Comparison of ENCODE assay signal across 28 cellular contexts in the genomic region with DNA sequence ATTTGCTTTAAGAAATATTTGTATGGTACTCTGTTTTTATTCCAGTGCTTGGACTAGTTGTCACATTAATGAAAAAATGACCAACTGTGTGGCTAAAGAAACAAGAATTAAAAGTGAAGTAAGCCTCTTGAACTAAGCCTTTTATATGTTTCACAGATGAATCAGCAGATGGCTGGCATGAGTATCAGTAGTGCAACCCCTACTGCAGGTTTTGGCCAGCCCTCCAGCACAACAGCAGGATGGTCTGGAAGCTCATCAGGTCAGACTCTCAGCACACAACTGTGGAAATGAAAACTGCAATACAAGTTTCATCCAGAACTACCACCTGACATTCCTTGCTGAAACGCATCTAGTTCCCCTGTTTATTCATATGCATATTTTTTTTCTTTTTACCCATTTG.
DNase-seq lines count a peak whose midpoint lies in the region; ATAC-seq and TF ChIP-seq lines count a peak whose summit lies in the region.
"Had no signal": no experiment of that assay in that cellular context is flagged by ENCODE, and none has a peak within 500 bp of the region (broad histone marks: within the 10 kb centered on the region; RNA-seq: fewer than 3 reads in every experiment).

No MANE protein-coding gene starts in this region.

- H2AK5ac ChIP-seq in IMR-90 (ENCODE audit: low read depth, low read length) = no peak overlapping the region

- TF ChIP-seq POLR2A in IMR-90 (IDR thresholded peaks at IDR 0.05; ENCODE audit: low read depth, low read length) = no peak

- ATAC-seq in IMR-90 (ENCODE audit: low read depth) (peak; percentile 54; the same call in 1 of the 2 replicates), lower lobe of right lung (no peak), WTC11 (no peak)
- no peak for ATAC-seq in activated naive CD8-positive, alpha-beta T cell treated with anti-CD3 and anti-CD28 coated beads, Interleukin-2, amount 50 U/mL, for 24 hours
- ATAC-seq: activated CD4-positive, CD25-positive, alpha-beta regulatory T cell treated with anti-CD3 and anti-CD28 coated beads, Interleukin-2, amount 50 U/mL, for 24 hours; effector memory CD8-positive, alpha-beta T cell; natural killer cell treated with Interleukin-12 subunit alpha and Interleukin-12 subunit beta and Interleukin-15 and Interleukin-18, amount 100 ng/mL, for 72 hours; SK-N-SH treated with all-trans-retinoic acid at 6 μM for 48 hours; upper lobe of right lung had no signal

- H3K4me1 Mint-ChIP-seq in WTC11 = peaks cover 13% of the 10 kb centered on the region
- H3K4me1 Mint-ChIP-seq in activated naive CD8-positive, alpha-beta T cell treated with anti-CD3 and anti-CD28 coated beads, Interleukin-2, amount 50 U/mL, for 24 hours = no peaks in the 10 kb centered on the region
- H3K4me1 Mint-ChIP-seq: activated naive CD8-positive, alpha-beta T cell treated with anti-CD3 and anti-CD28 coated beads for 36 hours had no signal

- no TSS peak for BruUV-seq in IMR-90 (replicated peaks; lab: Mats Ljungman, UMichigan)

- H3K23ac ChIP-seq in IMR-90 (ENCODE audit: low read depth, low read length) = no peak overlapping the region

- no peak overlapping the region for H3K4me2 ChIP-seq in IMR-90 (ENCODE audit: low read depth, low read length)
- H3K4me2 ChIP-seq: KMS-11 had no signal

- no peak overlapping the region for H4K91ac ChIP-seq in IMR-90 (ENCODE audit: insufficient read depth, low read depth, low read length)

- CTCF ChIA-PET in IMR-90 (lab: Yijun Ruan, JAX) = no interaction called here
- CTCF ChIA-PET in WTC11 (lab: Charles Lee) = interaction anchor here (1.1 kb wide), 1 partner anchor 16 kb away, joined by 3 read pairs; no protein-coding TSS in a partner anchor

- no peak overlapping the region for H3K9ac ChIP-seq in IMR-90 (ENCODE audit: low read depth, low read length)
- H3K9ac ChIP-seq: KMS-11 had no signal

- H3K79me1 ChIP-seq in IMR-90 (ENCODE audit: low read depth in 1 of 2, low read length in 2 of 2) = no peaks in the 10 kb centered on the region

- DNase-seq in AG20443 (ENCODE audit: low spot score) (peak; percentile 17), IMR-90 (peak; percentile 44), WERI-Rb-1 (peak; percentile 74), fibroblast of peridontal ligament (ENCODE audit: extremely low read depth) (peak; percentile 23), lower lobe of right lung (no peak), ecto neural progenitor cell (ENCODE audit: low spot score) (no peak), WTC11 (ENCODE audit: low spot score) (no peak)
- DNase-seq in activated naive CD8-positive, alpha-beta T cell treated with anti-CD3 and anti-CD28 coated beads, Interleukin-2, amount 50 U/mL, for 24 hours = no peak
- DNase-seq: activated CD4-positive, alpha-beta memory T cell treated with anti-CD3 and anti-CD28 coated beads, Interleukin-2, amount 10 ng/mL, durations not matched to agents 7 days and 5 days; activated naive CD8-positive, alpha-beta T cell treated with anti-CD3 and anti-CD28 coated beads for 36 hours; brain microvascular endothelial cell; Calu3; colonic mucosa; effector memory CD8-positive, alpha-beta T cell; MV-4-11; NCI-H146; NCI-H2171; NCI-H748 treated with DMSO at 0.1 percent for 48 hours; stimulated activated CD4-positive, alpha-beta T cell treated with anti-CD3 and anti-CD28 coated beads, Interleukin-1b, Interleukin-23, amount 100 ng/mL, for 48 hours; T-helper 9 cell; upper lobe of right lung had no signal

- H3K4me3 ChIP-seq in IMR-90 (ENCODE audit: insufficient read depth, low read depth, low read length) = no peak overlapping the region
- no peak overlapping the region for H3K4me3 ChIP-seq in WERI-Rb-1 (ENCODE audit: low read depth, low read length)
- no peak overlapping the region for H3K4me3 ChIP-seq in lower lobe of right lung
- H3K4me3 ChIP-seq: colonic mucosa, esophagus muscularis mucosa, skin epidermis, upper lobe of right lung had no signal

- no peaks in the 10 kb centered on the region for H3K27me3 Mint-ChIP-seq in WTC11 (ENCODE audit: low read depth)
- no peaks in the 10 kb centered on the region for H3K27me3 Mint-ChIP-seq in activated naive CD8-positive, alpha-beta T cell treated with anti-CD3 and anti-CD28 coated beads, Interleukin-2, amount 50 U/mL, for 24 hours
- H3K27me3 Mint-ChIP-seq: activated CD4-positive, alpha-beta memory T cell treated with anti-CD3 and anti-CD28 coated beads, Interleukin-2, amount 10 ng/mL, durations not matched to agents 7 days and 5 days; activated naive CD8-positive, alpha-beta T cell treated with anti-CD3 and anti-CD28 coated beads for 36 hours; effector memory CD8-positive, alpha-beta T cell; natural killer cell treated with Interleukin-12 subunit alpha and Interleukin-12 subunit beta and Interleukin-15 and Interleukin-18, amount 100 ng/mL, for 72 hours had no signal

- intact Hi-C loops in IMR-90 (cut with micrococcal nuclease) (no loop called here), lower lobe of right lung (cut with DNase I) (no loop called here)

- H2AK9ac ChIP-seq in IMR-90 (replicated peaks; ENCODE audit: low read depth, low read length, poor library complexity) = no peak overlapping the region

- H3K14ac ChIP-seq in IMR-90 (replicated peaks; ENCODE audit: low read depth, low read length) = no peak overlapping the region

- H4K5ac ChIP-seq in IMR-90 (ENCODE audit: low read depth, low read length) = no peak overlapping the region

- no peaks in the 10 kb centered on the region for H3K9me3 Mint-ChIP-seq in WTC11
- H3K9me3 Mint-ChIP-seq in activated naive CD8-positive, alpha-beta T cell treated with anti-CD3 and anti-CD28 coated beads, Interleukin-2, amount 50 U/mL, for 24 hours = no peaks in the 10 kb centered on the region
- H3K9me3 Mint-ChIP-seq: activated CD4-positive, alpha-beta memory T cell treated with anti-CD3 and anti-CD28 coated beads, Interleukin-2, amount 10 ng/mL, durations not matched to agents 7 days and 5 days; activated naive CD8-positive, alpha-beta T cell treated with anti-CD3 and anti-CD28 coated beads for 36 hours; activated T-helper 2 cell treated with anti-CD3 and anti-CD28 coated beads, Interferon-gamma antibody, Interleukin-2, Interleukin-4, amounts not matched to agents 10 μg/mL and 5 μg/mL and 100 μg/mL, durations not matched to agents 14 hours and 24 hours and 36 hours; effector memory CD8-positive, alpha-beta T cell; natural killer cell treated with Interleukin-12 subunit alpha and Interleukin-12 subunit beta and Interleukin-15 and Interleukin-18, amount 100 ng/mL, for 72 hours had no signal

- no peak overlapping the region for H2BK120ac ChIP-seq in IMR-90 (ENCODE audit: low read depth, low read length)

- no peaks in the 10 kb centered on the region for H3K9me3 ChIP-seq in IMR-90 (ENCODE audit: control insufficient read depth, insufficient read depth, low read length)
- no peaks in the 10 kb centered on the region for H3K9me3 ChIP-seq in WERI-Rb-1 (ENCODE audit: severe bottlenecking)
- no peaks in the 10 kb centered on the region for H3K9me3 ChIP-seq in lower lobe of right lung
- H3K9me3 ChIP-seq: colonic mucosa, esophagus muscularis mucosa, upper lobe of right lung had no signal

- no peak overlapping the region for H2BK5ac ChIP-seq in IMR-90 (ENCODE audit: low read depth, low read length, poor library complexity, severe bottlenecking)

- H3K18ac ChIP-seq in IMR-90 (ENCODE audit: low read depth, low read length) = no peak overlapping the region

- no CpG with 5 or more reads among the region's 1 CpG for WGBS in IMR-90 (ENCODE audit: extremely low coverage in 2 of 2, insufficient read length in 1 of 2), 2 experiments

- H2BK15ac ChIP-seq in IMR-90 (ENCODE audit: low read depth, low read length) = no peak overlapping the region

- H3K27ac Mint-ChIP-seq in WTC11 = no peak overlapping the region
- no peak overlapping the region for H3K27ac Mint-ChIP-seq in activated naive CD8-positive, alpha-beta T cell treated with anti-CD3 and anti-CD28 coated beads, Interleukin-2, amount 50 U/mL, for 24 hours
- H3K27ac Mint-ChIP-seq: activated CD4-positive, alpha-beta memory T cell treated with anti-CD3 and anti-CD28 coated beads, Interleukin-2, amount 10 ng/mL, durations not matched to agents 7 days and 5 days; activated naive CD8-positive, alpha-beta T cell treated with anti-CD3 and anti-CD28 coated beads for 36 hours; activated T-helper 2 cell treated with anti-CD3 and anti-CD28 coated beads, Interferon-gamma antibody, Interleukin-2, Interleukin-4, amounts not matched to agents 10 μg/mL and 5 μg/mL and 100 μg/mL, durations not matched to agents 14 hours and 24 hours and 36 hours had no signal

- H4K20me1 ChIP-seq in IMR-90 (ENCODE audit: insufficient read depth, low read length) = no peaks in the 10 kb centered on the region

- H3K9me1 ChIP-seq in IMR-90 (ENCODE audit: insufficient read depth, low read length) = no peaks in the 10 kb centered on the region

- dilution Hi-C loops in IMR-90 (cut with HindIII; ENCODE audit: low sequenced_read_pairs, unreplicated experiment) = no loop called here

- no peak for TF ChIP-seq RAD21 in IMR-90 (IDR thresholded peaks at IDR 0.05; ENCODE audit: low read length)

- no peak overlapping the region for H3K56ac ChIP-seq in IMR-90 (ENCODE audit: extremely low read depth, insufficient read depth, low read length)

- H3K27ac ChIP-seq in IMR-90 (ENCODE audit: insufficient read depth, low read length) (no peak overlapping the region), WERI-Rb-1 (peak overlapping the region; percentile 2; the same call in 1 of the 2 replicates), lower lobe of right lung (no peak overlapping the region)
- H3K27ac ChIP-seq: brain microvascular endothelial cell, colonic mucosa, esophagus muscularis mucosa, KMS-11, skin epidermis, upper lobe of right lung had no signal

- no peak overlapping the region for H2BK20ac ChIP-seq in IMR-90 (ENCODE audit: low read depth, low read length)

- no peaks in the 10 kb centered on the region for H3K27me3 ChIP-seq in IMR-90 (ENCODE audit: control insufficient read depth, insufficient read depth, low read length)
- no peaks in the 10 kb centered on the region for H3K27me3 ChIP-seq in WERI-Rb-1 (ENCODE audit: insufficient read depth, low read depth, severe bottlenecking)
- no peaks in the 10 kb centered on the region for H3K27me3 ChIP-seq in lower lobe of right lung (ENCODE audit: low read depth)
- H3K27me3 ChIP-seq: brain microvascular endothelial cell, colonic mucosa, esophagus muscularis mucosa, upper lobe of right lung had no signal

- H2AFZ ChIP-seq in IMR-90 (replicated peaks; ENCODE audit: low read length, poor library complexity) = no peak overlapping the region

- in situ Hi-C loops in IMR-90 (cut with MboI; ENCODE audit: low sequenced_read_pairs) = no loop called here

- no peak overlapping the region for H4K8ac ChIP-seq in IMR-90 (ENCODE audit: low read depth in 2 of 2, low read length in 2 of 2)

- H3K4me1 ChIP-seq in IMR-90 (ENCODE audit: control insufficient read depth, insufficient read depth, low read length) (no peaks in the 10 kb centered on the region), lower lobe of right lung (no peaks in the 10 kb centered on the region)
- H3K4me1 ChIP-seq: colonic mucosa, esophagus muscularis mucosa, upper lobe of right lung had no signal

- H3K36me3 ChIP-seq in IMR-90 (ENCODE audit: control insufficient read depth, insufficient read depth, low read length) = no peaks in the 10 kb centered on the region
- H3K36me3 ChIP-seq in WERI-Rb-1 = peaks cover 11% of the 10 kb centered on the region
- H3K36me3 ChIP-seq in lower lobe of right lung = peaks cover 49% of the 10 kb centered on the region
- H3K36me3 ChIP-seq: colonic mucosa had no signal

- H3K4ac ChIP-seq in IMR-90 (ENCODE audit: low read depth, low read length) = no peak overlapping the region

- no peaks in the 10 kb centered on the region for H3K36me3 Mint-ChIP-seq in WTC11
- peaks cover 11% of the 10 kb centered on the region for H3K36me3 Mint-ChIP-seq in activated naive CD8-positive, alpha-beta T cell treated with anti-CD3 and anti-CD28 coated beads, Interleukin-2, amount 50 U/mL, for 24 hours (ENCODE audit: low read depth)
- H3K36me3 Mint-ChIP-seq: natural killer cell treated with Interleukin-12 subunit alpha and Interleukin-12 subunit beta and Interleukin-15 and Interleukin-18, amount 100 ng/mL, for 72 hours had no signal

- POLR2A ChIA-PET in IMR-90 (lab: Charles Lee; ENCODE audit: unreplicated experiment) (no interaction called here), WTC11 (lab: Charles Lee) (no interaction called here)

- TF ChIP-seq CTCF in IMR-90 (conservative IDR thresholded peaks at IDR 0.05; ENCODE audit: low read depth, low read length) (no peak), WERI-Rb-1 (IDR thresholded peaks at IDR 0.05; ENCODE audit: low read depth, low read length) (no peak), lower lobe of right lung (IDR thresholded peaks at IDR 0.05) (no peak), WTC11 (IDR thresholded peaks at IDR 0.05) (no peak)

- no peak overlapping the region for H3K4me3 Mint-ChIP-seq in WTC11
- H3K4me3 Mint-ChIP-seq in activated naive CD8-positive, alpha-beta T cell treated with anti-CD3 and anti-CD28 coated beads, Interleukin-2, amount 50 U/mL, for 24 hours = no peak overlapping the region
- H3K4me3 Mint-ChIP-seq: activated CD4-positive, alpha-beta memory T cell treated with anti-CD3 and anti-CD28 coated beads, Interleukin-2, amount 10 ng/mL, durations not matched to agents 7 days and 5 days; activated naive CD8-positive, alpha-beta T cell treated with anti-CD3 and anti-CD28 coated beads for 36 hours; effector memory CD8-positive, alpha-beta T cell; natural killer cell treated with Interleukin-12 subunit alpha and Interleukin-12 subunit beta and Interleukin-15 and Interleukin-18, amount 100 ng/mL, for 72 hours had no signal

Comparison
In these comparisons a context has a peak if more than half of its experiments do, and no peak if none do; other contexts are left out.
1. DNase-seq: peak in AG20443 (single experiment), IMR-90 (single experiment), WERI-Rb-1 (single experiment) and fibroblast of peridontal ligament (single experiment); none in lower lobe of right lung (single experiment), ecto neural progenitor cell (single experiment), WTC11 (single experiment) and activated naive CD8-positive, alpha-beta T cell treated with anti-CD3 and anti-CD28 coated beads, Interleukin-2, amount 50 U/mL, for 24 hours (single experiment).